9 cellular contexts compared by ENCODE assay signal in the genomic region with DNA sequence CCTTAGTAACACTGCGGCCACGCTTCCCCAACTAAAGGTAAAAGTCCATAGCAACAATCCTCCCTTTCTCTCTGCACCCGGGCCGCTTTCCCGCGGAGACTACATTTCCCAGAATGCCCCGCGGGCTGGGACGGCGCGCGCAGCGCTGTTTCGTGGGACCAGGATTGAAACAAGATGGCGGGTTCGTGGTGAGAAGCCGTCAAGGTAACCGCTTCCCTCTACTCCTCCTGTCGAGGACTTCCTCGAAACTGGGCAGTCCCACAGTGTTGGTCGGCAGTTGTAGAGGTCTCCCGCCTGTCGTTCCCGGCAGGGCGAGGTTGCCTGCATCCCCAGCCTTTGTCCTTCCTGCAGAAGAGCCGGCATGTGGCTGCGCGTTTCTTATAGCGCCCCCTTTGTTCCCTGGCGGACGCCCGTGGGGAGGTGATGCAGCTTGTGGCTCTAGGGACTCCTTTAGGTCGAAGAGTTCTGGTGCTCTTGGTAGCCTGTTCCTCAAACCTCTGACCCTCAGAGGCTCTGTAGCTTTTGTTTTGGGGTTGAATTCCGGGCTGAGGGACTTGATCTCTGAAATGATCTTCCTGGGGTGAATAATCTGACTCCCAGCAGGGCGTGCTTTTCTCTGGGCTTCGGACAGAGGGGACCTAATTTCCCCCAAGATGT. TPM values are rescaled to one million over a fixed set of nuclear protein-coding genes. Genes with fewer than 3 reads are reported as not detected.
A peak's percentile ranks its signal among the peaks of the same experiment; 100 is the strongest.
DNase-seq lines count a peak whose midpoint lies in the region; ATAC-seq, FAIRE-seq and TF ChIP-seq lines count a peak whose summit lies in the region.
"Had no signal": no experiment of that assay in that cellular context is flagged by ENCODE, and none has a peak within 500 bp of the region (broad histone marks: within the 10 kb centered on the region; RNA-seq: fewer than 3 reads in every experiment).

A gene (plus strand): TSS at position 164 of the 657 bp plus-strand sequence. CDS start 1,772 bp downstream, outside the sequence.

- no peaks in the 10 kb centered on the region for H3K9me3 ChIP-seq in spleen

- H3K27me3 ChIP-seq in bronchial epithelial cell (ENCODE audit: control insufficient read depth, insufficient read depth, low read length) (no peaks in the 10 kb centered on the region), spleen (replicated peaks in 1 of 7) (no peaks in the 10 kb centered on the region)

- H3K27ac Mint-ChIP-seq in immature natural killer cell: peak within 1 kb of the TSS; percentile 88 to 96 (median 94)

- peaks cover 23 to 41% of the 10 kb centered on the region in 2 donors for H3K4me1 Mint-ChIP-seq in immature natural killer cell

- H3K9me3 Mint-ChIP-seq in immature natural killer cell: peaks cover 0 to 1% (median 0%) of the 10 kb centered on the region in 6 donors

- peaks cover 2 to 7% (median 4%) of the 10 kb centered on the region in 3 donors for H3K27me3 Mint-ChIP-seq in immature natural killer cell (ENCODE audit: low read depth in 3 of 3)

- 0 to 1% (median 0%) methylated on average over 13 to 36 of the region's 36 CpGs for WGBS in spleen, 5 donors

- peaks cover 5 to 10% (median 6%) of the 10 kb centered on the region in 3 donors for H3K36me3 Mint-ChIP-seq in immature natural killer cell

- H3K36me3 ChIP-seq in bronchial epithelial cell (ENCODE audit: control insufficient read depth, insufficient read depth, low read length): no peaks in the 10 kb centered on the region
- H3K36me3 ChIP-seq in spleen: peaks cover 0 to 33% (median 9%) of the 10 kb centered on the region in 6 donors

- no peak for FAIRE-seq in bronchial epithelial cell (lab: Jason Lieb, UNC)
- FAIRE-seq: islet of Langerhans had no signal

- H3K4me3 ChIP-seq in WI38 (ENCODE audit: low read depth, low read length) (peak within 1 kb of the TSS; percentile 85), bronchial epithelial cell (ENCODE audit: low read depth, low read length) (peak within 1 kb of the TSS; percentile 61), spleen (peak within 1 kb of the TSS; percentile 48 to 84 (median 67))

- H3K27ac ChIP-seq in spleen: peak within 1 kb of the TSS; percentile 72 to 96 (median 93)

- TF ChIP-seq POLR2A in spleen (IDR thresholded peaks at IDR 0.05): no peak

- H3K4me1 ChIP-seq in spleen: peaks cover 8 to 40% (median 29%) of the 10 kb centered on the region in 6 donors

- ATAC-seq in GM18873 (IDR thresholded peaks at IDR 0.05; ENCODE audit: low FRiP score, unreplicated experiment) (peak; percentile 79), HG03139 (IDR thresholded peaks at IDR 0.05; ENCODE audit: unreplicated experiment) (peak; percentile 93)

- intact Hi-C loops in spleen (cut with DNase I; ENCODE audit: low total_unique reads): no loop called here

- H3K4me3 Mint-ChIP-seq in immature natural killer cell: peak within 1 kb of the TSS; percentile 89 to 95 (median 92)

- DNase-seq in AG08396 (ENCODE audit: low spot score): peak; percentile 85
- peak; percentile 83 for DNase-seq in NCI-H2196 treated with DMSO at 0.1 percent for 48 hours (lab: John Stamatoyannopoulos, UW; ENCODE audit: unreplicated experiment)
- peak; percentile 73 for DNase-seq in bronchial epithelial cell (ENCODE audit: low read depth)
- DNase-seq in immature natural killer cell: peak; percentile 90 to 92 (median 91)
- peak; percentile 97 for DNase-seq in spleen

- TF ChIP-seq CTCF in WI38 (IDR thresholded peaks at IDR 0.05; ENCODE audit: low read depth, low read length): peak; percentile 33; the same call in 1 of the 2 replicates
- peak; percentile 79 for TF ChIP-seq CTCF in bronchial epithelial cell (IDR thresholded peaks at IDR 0.05; ENCODE audit: insufficient read depth, low read length, severe bottlenecking)
- TF ChIP-seq CTCF in spleen (IDR thresholded peaks at IDR 0.05 in 8 of 11, conservative IDR thresholded peaks at IDR 0.05 in 3 of 11): peak; percentile 51 to 88 (median 79)

RNA-seq across cellular contexts. Expression of the gene that starts here (rescaled TPM):
- total RNA-seq in bronchial epithelial cell: 82.1 and 131 TPM in 2 replicates
- 10 to 100 TPM; 64.2 to 92.9 (median 67.6) TPM for polyA plus RNA-seq in immature natural killer cell
- 10 to 100 TPM; 37.2 to 56.8 (median 46.6) TPM for total RNA-seq in spleen
- polyA plus RNA-seq in spleen: 10 to 100 TPM; 17.9 to 31.1 (median 30.2) TPM

Comparison
In these comparisons a context has a peak if more than half of its experiments do, and no peak if none do; other contexts are left out.
1. Peak in every context shown above with its lines: DNase-seq, ATAC-seq, H3K4me3 ChIP-seq and H3K27ac ChIP-seq.